ENCODE assay signal across 19 cellular contexts in genomic region chr4:135434936-135435335, GRCh38.
"Had no signal": no experiment of that assay in that cellular context is flagged by ENCODE, and none has a peak within 500 bp of the region (broad histone marks: within the 10 kb centered on the region; RNA-seq: fewer than 3 reads in every experiment).

No MANE protein-coding gene starts in this region.

- H3K4me3 Mint-ChIP-seq: activated naive CD8-positive, alpha-beta T cell treated with anti-CD3 and anti-CD28 coated beads for 36 hours; naive B cell had no signal

- H3K27me3 ChIP-seq: stomach had no signal

- H3K36me3 ChIP-seq: lower lobe of right lung, stomach, thoracic aorta had no signal

- H3K36me3 Mint-ChIP-seq: activated naive CD8-positive, alpha-beta T cell treated with anti-CD3 and anti-CD28 coated beads for 36 hours; naive B cell had no signal

- FAIRE-seq: astrocyte, urothelium cell line had no signal

- H3K27ac Mint-ChIP-seq: activated naive CD8-positive, alpha-beta T cell treated with anti-CD3 and anti-CD28 coated beads for 36 hours; naive B cell had no signal

- H3K27me3 Mint-ChIP-seq: activated naive CD8-positive, alpha-beta T cell treated with anti-CD3 and anti-CD28 coated beads for 36 hours; naive B cell had no signal

- DNase-seq: activated CD4-positive, alpha-beta T cell treated with anti-CD3 and anti-CD28 coated beads, Interleukin-2, amount 50 U/mL, for 4 hours; activated CD4-positive, CD25-positive, alpha-beta regulatory T cell treated with anti-CD3 and anti-CD28 coated beads, Interleukin-2, amount 50 U/mL, for 72 hours; activated gamma-delta T cell treated with Interleukin-2 at 50 U/mL for 16 hours; activated naive CD8-positive, alpha-beta T cell treated with anti-CD3 and anti-CD28 coated beads for 36 hours; activated T-cell treated with anti-CD3 and anti-CD28 coated beads, Interleukin-2, amount 50 U/mL, for 48 hours; caudate nucleus; effector memory CD4-positive, alpha-beta T cell; hypothalamus; lower lobe of right lung; naive B cell; retina; stimulated activated CD4-positive, alpha-beta T cell treated with anti-CD3 and anti-CD28 coated beads, Interleukin-4, amount 100 ng/mL, for 4 hours; stomach; T-helper 2 cell had no signal

- H3K27ac ChIP-seq: coronary artery, lower lobe of right lung, parathyroid adenoma, stomach, thoracic aorta had no signal

- H3K4me3 ChIP-seq: coronary artery, lower lobe of right lung, stomach, thoracic aorta had no signal

- H3K4me1 Mint-ChIP-seq: activated naive CD8-positive, alpha-beta T cell treated with anti-CD3 and anti-CD28 coated beads for 36 hours; naive B cell had no signal
